ENCODE assay signal across 8 cellular contexts in the genomic region with DNA sequence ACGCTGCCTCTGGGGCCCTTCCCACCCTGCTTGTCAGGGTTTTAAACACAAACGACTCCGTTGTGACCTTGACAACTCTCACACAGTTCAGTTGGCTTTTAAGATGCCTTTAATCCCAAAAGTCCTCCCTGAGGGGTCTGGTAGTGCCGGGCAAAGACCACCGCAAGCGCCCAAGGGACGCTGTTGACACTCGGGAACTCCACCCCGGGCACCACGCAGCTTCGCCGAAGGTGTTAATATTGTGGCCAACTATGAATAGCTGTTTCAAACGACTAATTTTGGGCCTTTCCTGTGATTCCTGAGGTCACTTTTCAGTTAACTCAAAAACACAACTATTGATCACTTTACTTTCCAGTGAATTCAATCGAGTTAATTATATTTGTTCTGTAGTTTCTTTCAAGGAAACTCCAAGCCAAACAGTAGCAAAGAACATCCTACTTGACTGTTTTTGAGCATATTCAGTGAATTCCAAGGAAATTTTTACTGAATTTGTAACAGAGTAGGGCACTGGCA. TPM values are rescaled to one million over a fixed set of nuclear protein-coding genes. Genes with fewer than 3 reads are reported as not detected.
DNase-seq lines count a peak whose midpoint lies in the region; ATAC-seq and TF ChIP-seq lines count a peak whose summit lies in the region.

No MANE protein-coding gene starts in this region.

- H3K36me3 ChIP-seq in GM23338 (ENCODE audit: insufficient read depth) = no peaks in the 10 kb centered on the region
- H3K36me3 ChIP-seq in right atrium auricular region = no peaks in the 10 kb centered on the region
- H3K36me3 ChIP-seq in skeletal muscle tissue (ENCODE audit: control insufficient read depth in 3 of 3, insufficient read depth in 3 of 3, low read length in 3 of 3) = no peaks in the 10 kb centered on the region

- H3K27me3 ChIP-seq in GM23338 (ENCODE audit: insufficient read depth) (peaks cover 36% of the 10 kb centered on the region), right atrium auricular region (no peaks in the 10 kb centered on the region), skeletal muscle tissue (ENCODE audit: control insufficient read depth in 3 of 3, insufficient read depth in 3 of 3, low read length in 3 of 3) (no peaks in the 10 kb centered on the region)

- 0 out of 2 replicates have a peak overlapping the region, but pooled peaks have one; percentile 69 for H3K27ac ChIP-seq in GM23338 (ENCODE audit: low read depth)
- peak overlapping the region; percentile 99 for H3K27ac ChIP-seq in right atrium auricular region
- peak overlapping the region; percentile 99 for H3K27ac ChIP-seq in skeletal muscle tissue (ENCODE audit: low read depth, low read length)

- H3K4me1 ChIP-seq in GM23338 (ENCODE audit: insufficient read depth) (peaks cover 25% of the 10 kb centered on the region), right atrium auricular region (peaks cover 0 to 15% of the 10 kb centered on the region in 2 donors), skeletal muscle tissue (ENCODE audit: control insufficient read depth in 3 of 3, insufficient read depth in 3 of 3, low read length in 3 of 3) (peaks cover 13 to 25% (median 14%) of the 10 kb centered on the region in 3 donors)

- H3K4me3 ChIP-seq in GM23338 = peak overlapping the region; percentile 81
- H3K4me3 ChIP-seq in right atrium auricular region = peak overlapping the region; percentile 77 to 97
- peak overlapping the region; percentile 84 to 94 (median 86) for H3K4me3 ChIP-seq in skeletal muscle tissue (ENCODE audit: low read length in 3 of 3)

- H3K4me1 Mint-ChIP-seq in GM23338 = peaks cover 25% of the 10 kb centered on the region
- H3K4me1 Mint-ChIP-seq in activated CD8-positive, alpha-beta T cell treated with anti-CD3 and anti-CD28 coated beads for 36 hours (ENCODE audit: low read depth) = peaks cover 22% of the 10 kb centered on the region

- peak overlapping the region; percentile 80 for H3K4me3 Mint-ChIP-seq in GM23338
- H3K4me3 Mint-ChIP-seq in activated CD8-positive, alpha-beta T cell treated with anti-CD3 and anti-CD28 coated beads for 36 hours = peak overlapping the region; percentile 78

- no peaks in the 10 kb centered on the region for H3K9me2 ChIP-seq in GM23338 (ENCODE audit: insufficient read depth)

- DNase-seq in GM23338 (ENCODE audit: low spot score) (no peak), right atrium auricular region (ENCODE audit: low spot score) (no peak), GM20000 (ENCODE audit: low spot score) (no peak), HuH-7.5 (ENCODE audit: low spot score) (no peak)
- DNase-seq in activated CD8-positive, alpha-beta T cell treated with anti-CD3 and anti-CD28 coated beads for 36 hours = no peak
- no peak for DNase-seq in activated CD8-positive, alpha-beta memory T cell treated with anti-CD3 and anti-CD28 coated beads, Interleukin-2, amount 50 U/mL, for 4 hours

- H3K79me2 ChIP-seq in GM23338 (replicated peaks; ENCODE audit: insufficient read depth) = peaks cover 28% of the 10 kb centered on the region

- no peak overlapping the region for H3K27ac Mint-ChIP-seq in GM23338
- peak overlapping the region; percentile 85 for H3K27ac Mint-ChIP-seq in activated CD8-positive, alpha-beta T cell treated with anti-CD3 and anti-CD28 coated beads for 36 hours

- peak overlapping the region; percentile 98 to 99 (median 98) for H3K9ac ChIP-seq in skeletal muscle tissue (ENCODE audit: low read depth in 1 of 3, low read length in 3 of 3)

- H3K9me3 ChIP-seq in right atrium auricular region (no peaks in the 10 kb centered on the region), skeletal muscle tissue (ENCODE audit: control insufficient read depth in 3 of 3, low read length in 3 of 3) (no peaks in the 10 kb centered on the region)

- POLR2A ChIA-PET in activated CD8-positive, alpha-beta T cell treated with anti-CD3 and anti-CD28 coated beads for 36 hours (lab: Charles Lee) = interaction anchor here (1.0 to 2.6 kb wide), 7 partner anchors 10 to 147 kb away, joined by 3 to 9 read pairs (median 4); no protein-coding TSS in a partner anchor

- TF ChIP-seq CTCF in GM23338 (conservative IDR thresholded peaks at IDR 0.05; ENCODE audit: low read depth in 2 of 2) (no peak), right atrium auricular region (IDR thresholded peaks at IDR 0.05) (no peak), GM20000 (IDR thresholded peaks at IDR 0.05; ENCODE audit: extremely low read depth, missing control alignments) (no peak)
- TF ChIP-seq CTCF in activated CD8-positive, alpha-beta T cell treated with anti-CD3 and anti-CD28 coated beads for 36 hours (IDR thresholded peaks at IDR 0.05) = no peak

- peaks cover 11% of the 10 kb centered on the region; the same call in 1 of the 2 replicates for H3F3A ChIP-seq in GM23338 (replicated peaks; ENCODE audit: low read depth)

- intact Hi-C loops in activated CD8-positive, alpha-beta T cell treated with anti-CD3 and anti-CD28 coated beads for 36 hours (cut with micrococcal nuclease) = loop anchor here (2.0 kb wide), 1 partner anchor 17 kb away; no protein-coding TSS in a partner anchor

- CTCF ChIA-PET in activated CD8-positive, alpha-beta T cell treated with anti-CD3 and anti-CD28 coated beads for 36 hours (lab: Charles Lee) = interaction anchor here (1.8 to 2.1 kb wide), 3 partner anchors 12 to 19 kb away, joined by 4 to 11 read pairs (median 5); no protein-coding TSS in a partner anchor

- peaks cover 10% of the 10 kb centered on the region for H3K36me3 Mint-ChIP-seq in GM23338 (ENCODE audit: low read depth)
- H3K36me3 Mint-ChIP-seq in activated CD8-positive, alpha-beta T cell treated with anti-CD3 and anti-CD28 coated beads for 36 hours (ENCODE audit: low read depth) = peaks cover 16% of the 10 kb centered on the region

- H2AFZ ChIP-seq in GM23338 = peak overlapping the region; percentile 86

- no peaks in the 10 kb centered on the region; the same call in 2 of the 3 replicates for H3K9me3 Mint-ChIP-seq in GM23338
- H3K9me3 Mint-ChIP-seq in activated CD8-positive, alpha-beta T cell treated with anti-CD3 and anti-CD28 coated beads for 36 hours = no peaks in the 10 kb centered on the region

- peak overlapping the region; percentile 85 for H3K4me2 ChIP-seq in GM23338

- H3K27me3 Mint-ChIP-seq in GM23338 (ENCODE audit: insufficient read depth, low read depth, poor library complexity) = peaks cover 18% of the 10 kb centered on the region
- H3K27me3 Mint-ChIP-seq in activated CD8-positive, alpha-beta T cell treated with anti-CD3 and anti-CD28 coated beads for 36 hours = no peaks in the 10 kb centered on the region

- ATAC-seq in GM23338 (no peak), HG03095 (IDR thresholded peaks at IDR 0.05; ENCODE audit: unreplicated experiment) (no peak)
- no peak for ATAC-seq in activated CD8-positive, alpha-beta T cell treated with anti-CD3 and anti-CD28 coated beads for 36 hours

- H4K20me1 ChIP-seq in GM23338 (replicated peaks; ENCODE audit: insufficient read depth) = peaks cover 20% of the 10 kb centered on the region

TF ChIP-seq in GM23338, 12 proteins besides CTCF, POLR2A, EP300 and RAD21 (continues in another document):
- TF ChIP-seq CREB1 (CRISPR knock-in tag; IDR thresholded peaks at IDR 0.05; ENCODE audit: low read depth) = no peak
- TF ChIP-seq, protein P1, sequence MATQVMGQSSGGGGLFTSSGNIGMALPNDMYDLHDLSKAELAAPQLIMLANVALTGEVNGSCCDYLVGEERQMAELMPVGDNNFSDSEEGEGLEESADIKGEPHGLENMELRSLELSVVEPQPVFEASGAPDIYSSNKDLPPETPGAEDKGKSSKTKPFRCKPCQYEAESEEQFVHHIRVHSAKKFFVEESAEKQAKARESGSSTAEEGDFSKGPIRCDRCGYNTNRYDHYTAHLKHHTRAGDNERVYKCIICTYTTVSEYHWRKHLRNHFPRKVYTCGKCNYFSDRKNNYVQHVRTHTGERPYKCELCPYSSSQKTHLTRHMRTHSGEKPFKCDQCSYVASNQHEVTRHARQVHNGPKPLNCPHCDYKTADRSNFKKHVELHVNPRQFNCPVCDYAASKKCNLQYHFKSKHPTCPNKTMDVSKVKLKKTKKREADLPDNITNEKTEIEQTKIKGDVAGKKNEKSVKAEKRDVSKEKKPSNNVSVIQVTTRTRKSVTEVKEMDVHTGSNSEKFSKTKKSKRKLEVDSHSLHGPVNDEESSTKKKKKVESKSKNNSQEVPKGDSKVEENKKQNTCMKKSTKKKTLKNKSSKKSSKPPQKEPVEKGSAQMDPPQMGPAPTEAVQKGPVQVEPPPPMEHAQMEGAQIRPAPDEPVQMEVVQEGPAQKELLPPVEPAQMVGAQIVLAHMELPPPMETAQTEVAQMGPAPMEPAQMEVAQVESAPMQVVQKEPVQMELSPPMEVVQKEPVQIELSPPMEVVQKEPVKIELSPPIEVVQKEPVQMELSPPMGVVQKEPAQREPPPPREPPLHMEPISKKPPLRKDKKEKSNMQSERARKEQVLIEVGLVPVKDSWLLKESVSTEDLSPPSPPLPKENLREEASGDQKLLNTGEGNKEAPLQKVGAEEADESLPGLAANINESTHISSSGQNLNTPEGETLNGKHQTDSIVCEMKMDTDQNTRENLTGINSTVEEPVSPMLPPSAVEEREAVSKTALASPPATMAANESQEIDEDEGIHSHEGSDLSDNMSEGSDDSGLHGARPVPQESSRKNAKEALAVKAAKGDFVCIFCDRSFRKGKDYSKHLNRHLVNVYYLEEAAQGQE (IDR thresholded peaks at IDR 0.05; ENCODE audit: unreplicated experiment) = no peak
- TF ChIP-seq, protein P2, sequence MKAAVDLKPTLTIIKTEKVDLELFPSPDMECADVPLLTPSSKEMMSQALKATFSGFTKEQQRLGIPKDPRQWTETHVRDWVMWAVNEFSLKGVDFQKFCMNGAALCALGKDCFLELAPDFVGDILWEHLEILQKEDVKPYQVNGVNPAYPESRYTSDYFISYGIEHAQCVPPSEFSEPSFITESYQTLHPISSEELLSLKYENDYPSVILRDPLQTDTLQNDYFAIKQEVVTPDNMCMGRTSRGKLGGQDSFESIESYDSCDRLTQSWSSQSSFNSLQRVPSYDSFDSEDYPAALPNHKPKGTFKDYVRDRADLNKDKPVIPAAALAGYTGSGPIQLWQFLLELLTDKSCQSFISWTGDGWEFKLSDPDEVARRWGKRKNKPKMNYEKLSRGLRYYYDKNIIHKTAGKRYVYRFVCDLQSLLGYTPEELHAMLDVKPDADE (IDR thresholded peaks at IDR 0.05) = no peak

RNA-seq across cellular contexts. Expression of a gene that starts 1.0 kb away (rescaled TPM):
- 50.3 and 52.7 TPM in 2 replicates for total RNA-seq in GM23338 (2014; rRNA removed; shearing (Covaris generic))
- polyA plus RNA-seq in GM23338 (2016; fragmentation: Nextera tagmentation; extraction: Ambion mirVana) = 9.6 TPM in 2 replicates
- total RNA-seq in activated CD8-positive, alpha-beta T cell treated with anti-CD3 and anti-CD28 coated beads for 36 hours = 10 to 100 TPM; 55.5 to 56.6 TPM
- total RNA-seq in right atrium auricular region (10 to 100 TPM; 60.0 to 75.9 TPM), skeletal muscle tissue (38.1 TPM)

RNA-seq across cellular contexts. Expression of a gene that starts 26.1 kb away (rescaled TPM):
- 8.3 and 9.0 TPM in 2 replicates for total RNA-seq in GM23338 (2014; rRNA removed; shearing (Covaris generic))
- polyA plus RNA-seq in GM23338 (2016; fragmentation: Nextera tagmentation; extraction: Ambion mirVana) = 54.4 and 60.9 TPM in 2 replicates
- total RNA-seq in activated CD8-positive, alpha-beta T cell treated with anti-CD3 and anti-CD28 coated beads for 36 hours = 10 to 100 TPM; 14.8 to 17.0 TPM
- total RNA-seq in right atrium auricular region (10 to 100 TPM; 13.8 to 18.1 TPM), skeletal muscle tissue (5.7 TPM)
